ENCODE assay signal across 2 cellular contexts in the genomic region with DNA sequence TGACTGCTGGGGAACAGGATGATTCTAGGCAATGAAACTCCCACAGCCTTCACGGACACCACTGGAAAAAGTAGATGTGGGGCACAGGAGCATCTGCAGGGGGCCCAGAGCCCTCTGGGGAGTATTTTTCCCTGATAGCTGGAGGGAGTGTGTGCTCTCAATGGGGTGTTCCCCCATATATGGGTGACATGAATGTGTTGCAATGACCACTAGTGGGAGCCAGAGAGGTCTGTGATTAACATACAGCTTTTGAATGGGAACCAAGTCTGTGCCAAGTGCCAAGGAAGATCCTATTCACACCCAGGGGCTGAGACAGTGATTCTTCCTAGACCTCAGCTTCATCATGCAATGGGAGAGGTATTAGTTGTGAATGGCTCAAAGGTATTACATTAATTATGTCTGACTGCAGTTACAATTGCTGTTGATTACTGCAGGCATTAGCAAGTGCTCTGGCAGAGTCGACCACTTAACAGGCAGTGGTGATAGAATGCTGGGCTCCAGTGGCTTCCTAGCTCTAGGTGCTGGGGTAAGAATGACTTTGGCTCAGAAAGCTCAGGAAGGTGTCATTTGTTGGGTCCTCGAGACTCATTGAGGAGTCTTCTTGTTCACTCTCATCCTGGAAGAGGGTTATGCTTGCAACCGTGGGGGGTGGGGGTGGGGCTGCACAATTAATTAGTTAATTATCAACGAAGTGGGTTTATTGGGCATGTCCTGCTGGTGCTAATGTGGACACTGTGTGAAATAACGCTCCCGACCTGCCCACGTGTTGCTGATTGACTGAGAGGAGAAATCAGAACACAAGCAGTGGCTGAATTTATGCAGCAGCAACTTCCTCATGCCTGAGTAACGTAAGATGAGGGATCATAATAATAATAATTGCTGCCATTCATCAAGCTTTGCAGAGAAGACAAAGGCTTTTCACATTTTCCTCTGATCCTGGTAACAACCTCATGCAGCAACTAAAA.
TF ChIP-seq lines count a peak whose summit lies in the region.

No MANE protein-coding gene starts in this region.

TF ChIP-seq in IMR-90, 13 proteins besides CTCF, POLR2A, EP300 and RAD21:
- TF ChIP-seq SMC3 (IDR thresholded peaks at IDR 0.05; ENCODE audit: low read depth, low read length), result peak; percentile 71
- TF ChIP-seq FOS (IDR thresholded peaks at IDR 0.05; ENCODE audit: low read depth, low read length), result no peak
- TF ChIP-seq CEBPB (IDR thresholded peaks at IDR 0.05; ENCODE audit: low read depth, low read length), result peak; percentile 67
TF ChIP-seq in IMR-90: peak in this region for 2.

TF ChIP-seq in K562, 482 proteins besides CTCF, POLR2A, EP300 and RAD21:
- TF ChIP-seq SRF (CRISPR knock-in tag; IDR thresholded peaks at IDR 0.05), result peak in 1 of 2 experiments; percentile 82; a peak in 2 of 4 replicates
- 0 out of 2 replicates have a peak, but pooled peaks have one; percentile 26 for TF ChIP-seq SMC3 (conservative IDR thresholded peaks at IDR 0.05; ENCODE audit: insufficient read depth, low read depth, low read length)
- TF ChIP-seq CEBPG (CRISPR knock-in tag; IDR thresholded peaks at IDR 0.05), result no peak
- 0 out of 4 replicates have a peak, but pooled peaks of 1 of the 2 experiments have one; percentile 22 for TF ChIP-seq CEBPG (tag; conservative IDR thresholded peaks at IDR 0.05 in 1 of 2, IDR thresholded peaks at IDR 0.05 in 1 of 2)
- no peak for TF ChIP-seq GATAD2B (IDR thresholded peaks at IDR 0.05; ENCODE audit: borderline replicate concordance)
